Comparison of ENCODE assay signal across 33 cellular contexts in the genomic region with DNA sequence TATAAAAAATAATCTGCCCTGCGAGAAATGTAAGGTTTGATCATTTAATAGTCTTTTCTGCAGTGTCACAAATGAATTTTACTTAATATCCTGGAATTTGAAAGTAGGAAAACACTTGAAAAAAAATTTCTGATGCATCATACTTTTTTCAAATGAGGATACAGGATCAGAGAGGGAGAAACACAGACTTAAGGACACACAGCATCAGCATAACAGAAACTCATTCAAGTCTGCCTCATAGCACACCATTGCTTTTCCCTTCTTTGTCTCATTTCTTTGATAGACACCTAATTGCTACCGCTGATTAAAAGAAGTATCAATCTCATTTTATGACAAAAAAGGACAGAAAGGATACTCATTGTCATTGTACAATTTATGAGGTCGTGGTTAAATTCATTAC.
DNase-seq lines count a peak whose midpoint lies in the region; ATAC-seq, FAIRE-seq and TF ChIP-seq lines count a peak whose summit lies in the region.
"Had no signal": no experiment of that assay in that cellular context is flagged by ENCODE, and none has a peak within 500 bp of the region (broad histone marks: within the 10 kb centered on the region; RNA-seq: fewer than 3 reads in every experiment).

No MANE protein-coding gene starts in this region.

- no peaks in the 10 kb centered on the region for H3K9me1 ChIP-seq in K562 (ENCODE audit: control insufficient read depth, insufficient read depth, low read length)

- H3K36me3 Mint-ChIP-seq in stimulated activated naive B cell treated with anti-CD40 and anti-IgM and Interleukin-4, amounts not matched to agents 10 μg/mL and 1 μg/mL and 100 μg/mL, for 72 hours = no peaks in the 10 kb centered on the region
- H3K36me3 Mint-ChIP-seq: CD14-positive monocyte; CD4-positive, alpha-beta memory T cell; CD4-positive, CD25-positive, alpha-beta regulatory T cell; CD8-positive, alpha-beta memory T cell; CD8-positive, alpha-beta T cell had no signal

- H3K27ac Mint-ChIP-seq in stimulated activated naive B cell treated with anti-CD40 and anti-IgM and Interleukin-4, amounts not matched to agents 10 μg/mL and 1 μg/mL and 100 μg/mL, for 72 hours = no peak overlapping the region
- H3K27ac Mint-ChIP-seq: B cell; CD14-positive monocyte; CD4-positive, alpha-beta memory T cell; CD4-positive, alpha-beta T cell; CD4-positive, CD25-positive, alpha-beta regulatory T cell; CD8-positive, alpha-beta memory T cell; CD8-positive, alpha-beta T cell had no signal

- H4K5ac ChIP-seq in H1 (ENCODE audit: insufficient read length, low read depth, low read length) = no peak overlapping the region

- peaks cover 5% of the 10 kb centered on the region in 2 donors for H3K9me3 Mint-ChIP-seq in stimulated activated naive B cell treated with anti-CD40 and anti-IgM and Interleukin-4, amounts not matched to agents 10 μg/mL and 1 μg/mL and 100 μg/mL, for 72 hours

- no peak overlapping the region for H3K9ac ChIP-seq in K562 (ENCODE audit: insufficient read depth in 1 of 2, low read depth in 2 of 2, low read length in 2 of 2)
- no peak overlapping the region for H3K9ac ChIP-seq in H1 (replicated peaks in 1 of 4; ENCODE audit: extremely low read depth in 1 of 4, low read depth in 3 of 4, low read length in 3 of 4)
- H3K9ac ChIP-seq: BLaER1; BLaER1 treated with 17β-estradiol and CSF1 and Interleukin-3, amounts not matched to agents 10 nM and 100 nM had no signal

- H3K23me2 ChIP-seq in H1 (ENCODE audit: low read depth, low read length) = no peaks in the 10 kb centered on the region

- TF ChIP-seq CTCF in K562 (IDR thresholded peaks at IDR 0.05 in 2 of 3, conservative IDR thresholded peaks at IDR 0.05 in 1 of 3; ENCODE audit: insufficient read depth in 2 of 3, low read depth in 1 of 3, low read length in 3 of 3) (no peak), H1 (IDR thresholded peaks at IDR 0.05; ENCODE audit: control extremely low read depth in 1 of 3, insufficient read depth in 1 of 3, low read depth in 1 of 3, low read length in 3 of 3) (no peak), esophagus squamous epithelium (IDR thresholded peaks at IDR 0.05) (no peak)

- no peak overlapping the region for H3K4me3 ChIP-seq in K562
- H3K4me3 ChIP-seq in H1 (ENCODE audit: extremely low read depth in 1 of 4, insufficient read depth in 2 of 4, low read depth in 3 of 4, low read length in 4 of 4) = no peak overlapping the region
- no peak overlapping the region for H3K4me3 ChIP-seq in esophagus squamous epithelium
- H3K4me3 ChIP-seq: A549; BLaER1; BLaER1 treated with 17β-estradiol and CSF1 and Interleukin-3, amounts not matched to agents 10 nM and 100 nM had no signal

- no peaks in the 10 kb centered on the region for H3K4me1 ChIP-seq in K562 (replicated peaks in 1 of 2; ENCODE audit: control insufficient read depth in 2 of 2, insufficient read depth in 2 of 2, low read length in 2 of 2)
- H3K4me1 ChIP-seq in H1 (replicated peaks in 1 of 4; ENCODE audit: control insufficient read depth in 3 of 4, insufficient read depth in 4 of 4, low read length in 3 of 4) = no peaks in the 10 kb centered on the region
- no peaks in the 10 kb centered on the region for H3K4me1 ChIP-seq in esophagus squamous epithelium
- H3K4me1 ChIP-seq: A549, BE2C, Caco-2 had no signal

- H2BK20ac ChIP-seq in H1 (ENCODE audit: low read length) = no peak overlapping the region

- peaks cover 0 to 6% of the 10 kb centered on the region in 2 donors for H3K27me3 Mint-ChIP-seq in stimulated activated naive B cell treated with anti-CD40 and anti-IgM and Interleukin-4, amounts not matched to agents 10 μg/mL and 1 μg/mL and 100 μg/mL, for 72 hours
- H3K27me3 Mint-ChIP-seq: B cell; CD4-positive, alpha-beta memory T cell; CD4-positive, CD25-positive, alpha-beta regulatory T cell had no signal

- H3K18ac ChIP-seq in H1 (ENCODE audit: extremely low read depth, low read length) = no peak overlapping the region

- no peak for TF ChIP-seq EP300 in K562 (IDR thresholded peaks at IDR 0.05; ENCODE audit: low read length)
- TF ChIP-seq EP300 in H1 (IDR thresholded peaks at IDR 0.05; ENCODE audit: borderline replicate concordance in 1 of 2, low read depth in 2 of 2, low read length in 2 of 2) = no peak

- H3K4me1 Mint-ChIP-seq in stimulated activated naive B cell treated with anti-CD40 and anti-IgM and Interleukin-4, amounts not matched to agents 10 μg/mL and 1 μg/mL and 100 μg/mL, for 72 hours = no peaks in the 10 kb centered on the region
- H3K4me1 Mint-ChIP-seq: B cell; CD14-positive monocyte; CD4-positive, alpha-beta memory T cell; CD4-positive, CD25-positive, alpha-beta regulatory T cell; CD8-positive, alpha-beta memory T cell had no signal

- in situ Hi-C loops in K562 (cut with MboI) = no loop called here

- H3K14ac ChIP-seq in H1 (ENCODE audit: insufficient read length) = no peak overlapping the region

- H3K4ac ChIP-seq in H1 (replicated peaks; ENCODE audit: insufficient read length, low read depth, low read length) = no peak overlapping the region

- H3K27ac ChIP-seq in K562 (ENCODE audit: extremely low read depth, low read depth, low read length) (no peak overlapping the region), H1 (ENCODE audit: low read depth, low read length) (no peak overlapping the region), esophagus squamous epithelium (no peak overlapping the region)
- H3K27ac ChIP-seq: 22Rv1; A549; BLaER1; BLaER1 treated with 17β-estradiol and CSF1 and Interleukin-3, amounts not matched to agents 10 nM and 100 nM; C4-2B had no signal

- H3K23ac ChIP-seq in H1 (ENCODE audit: insufficient read length) = no peak overlapping the region

- no peaks in the 10 kb centered on the region; a peak in 2 of 5 replicates for H3K27me3 ChIP-seq in K562 (ENCODE audit: control insufficient read depth in 2 of 2, insufficient read depth in 2 of 2, low read length in 2 of 2)
- H3K27me3 ChIP-seq in H1 (replicated peaks in 1 of 4; ENCODE audit: control insufficient read depth in 3 of 4, extremely low read depth in 1 of 4, insufficient read depth in 3 of 4, low read length in 3 of 4) = no peaks in the 10 kb centered on the region
- H3K27me3 ChIP-seq in esophagus squamous epithelium = no peaks in the 10 kb centered on the region
- H3K27me3 ChIP-seq: BE2C; BLaER1; BLaER1 treated with 17β-estradiol and CSF1 and Interleukin-3, amounts not matched to agents 10 nM and 100 nM had no signal

- CTCF ChIA-PET in K562 (lab: Yijun Ruan, JAX; ENCODE audit: low intra/inter-chr PET ratio) = no interaction called here
- CTCF ChIA-PET in H1 (lab: Charles Lee; ENCODE audit: partially characterized antibody) = no interaction called here

- H4K91ac ChIP-seq in H1 (replicated peaks; ENCODE audit: insufficient read length, low read length) = no peak overlapping the region

- TF ChIP-seq POLR2A in K562 (conservative IDR thresholded peaks at IDR 0.05) (no peak), H1 (IDR thresholded peaks at IDR 0.05; ENCODE audit: control extremely low read depth in 1 of 2, low read depth in 2 of 2, low read length in 2 of 2) (no peak), esophagus squamous epithelium (IDR thresholded peaks at IDR 0.05) (no peak)

- H2AFZ ChIP-seq in K562 (ENCODE audit: low read depth, low read length) (no peak overlapping the region), H1 (ENCODE audit: low read length) (no peak overlapping the region)

- no peak for ATAC-seq in K562
- no peak for ATAC-seq in stimulated activated naive B cell treated with anti-CD40 and anti-IgM and Interleukin-4, amounts not matched to agents 10 μg/mL and 1 μg/mL and 100 μg/mL, for 72 hours (replicated peaks)
- ATAC-seq: A549; CD8-positive, alpha-beta T cell had no signal

- WGBS in K562 (ENCODE audit: insufficient coverage, low coverage, missing lambda C conversion rate) = 0% methylated on average over 3 of the region's 3 CpGs
- 92% methylated on average over 3 of the region's 3 CpGs; no CpG with 5 or more reads in 1 of the 2 experiments for WGBS in H1 (ENCODE audit: extremely low coverage in 1 of 2, insufficient coverage in 1 of 2, insufficient read length in 1 of 2, insufficient replicate concordance in 2 of 2, low coverage in 1 of 2, low lambda C conversion rate in 2 of 2, missing lambda C conversion rate in 1 of 2), 2 experiments
- 59 to 76% methylated on average over 3 of the region's 3 CpGs for WGBS in esophagus squamous epithelium, 2 donors

- no peaks in the 10 kb centered on the region for H3K79me2 ChIP-seq in K562 (ENCODE audit: control insufficient read depth, insufficient read depth, low read length)
- no peaks in the 10 kb centered on the region for H3K79me2 ChIP-seq in H1 (ENCODE audit: control insufficient read depth in 1 of 2, insufficient read depth in 2 of 2, low read length in 2 of 2)

- no peaks in the 10 kb centered on the region for H3K9me3 ChIP-seq in K562 (replicated peaks; ENCODE audit: control insufficient read depth, insufficient read depth, low read depth, low read length)
- H3K9me3 ChIP-seq in H1 (ENCODE audit: insufficient read depth in 2 of 2, low read depth in 1 of 2, low read length in 1 of 2) = no peaks in the 10 kb centered on the region
- peaks cover 0 to 4% (median 0%) of the 10 kb centered on the region in 3 donors for H3K9me3 ChIP-seq in esophagus squamous epithelium
- H3K9me3 ChIP-seq: A549, BE2C, Caco-2 had no signal

- H2BK12ac ChIP-seq in H1 (ENCODE audit: low read depth, low read length) = no peak overlapping the region

- no peak overlapping the region for H2AK5ac ChIP-seq in H1 (ENCODE audit: low read depth, low read length)

- DNase-seq in K562 (ENCODE audit: extremely low read depth in 1 of 4, low spot score in 3 of 4) = no peak
- no peak for DNase-seq in H1 (ENCODE audit: low read depth in 1 of 2, low spot score in 2 of 2)
- no peak for DNase-seq in stimulated activated naive B cell treated with anti-CD40 and anti-IgM and Interleukin-4, amounts not matched to agents 10 μg/mL and 1 μg/mL and 100 μg/mL, for 72 hours
- no peak for DNase-seq in esophagus squamous epithelium (lab: John Stamatoyannopoulos, UW)
- DNase-seq: 8988T; ACHN; AML-193; BE2C; C1 segment of cervical spinal cord; Caco-2; Calu3; CD4-positive, alpha-beta memory T cell; CD4-positive, alpha-beta T cell; CD4-positive, CD25-positive, alpha-beta regulatory T cell; CD8-positive, alpha-beta memory T cell; CD8-positive, alpha-beta T cell; COR-L47; DMS 273 treated with DMSO at 0.1 percent for 48 hours; DMS153; DMS53; DMS79; DMS79 treated with DMSO at 0.1 percent for 48 hours; DND-41; EL had no signal

- no peaks in the 10 kb centered on the region for H3K79me1 ChIP-seq in H1 (ENCODE audit: low read depth, low read length)

- no peaks in the 10 kb centered on the region for H3K36me3 ChIP-seq in K562 (ENCODE audit: control insufficient read depth, insufficient read depth, low read length)
- H3K36me3 ChIP-seq in H1 (ENCODE audit: control insufficient read depth in 2 of 4, insufficient read depth in 4 of 4, low read length in 3 of 4) = no peaks in the 10 kb centered on the region
- H3K36me3 ChIP-seq in esophagus squamous epithelium = no peaks in the 10 kb centered on the region
- H3K36me3 ChIP-seq: BE2C; BLaER1; BLaER1 treated with 17β-estradiol and CSF1 and Interleukin-3, amounts not matched to agents 10 nM and 100 nM had no signal

- FAIRE-seq in K562 (lab: Jason Lieb, UNC) (no peak), H1 (lab: Jason Lieb, UNC) (no peak)
- FAIRE-seq: A204.1, A549, D721Med had no signal

- TF ChIP-seq RAD21 in K562 (CRISPR knock-in tag; conservative IDR thresholded peaks at IDR 0.05 in 1 of 2, IDR thresholded peaks at IDR 0.05 in 1 of 2) = no peak
- no peak for TF ChIP-seq RAD21 in H1 (IDR thresholded peaks at IDR 0.05 in 1 of 2, conservative IDR thresholded peaks at IDR 0.05 in 1 of 2; ENCODE audit: low read depth in 2 of 2, low read length in 2 of 2)

- no TSS peak for BruUV-seq in K562 (replicated peaks; lab: Mats Ljungman, UMichigan)

- POLR2A ChIA-PET in K562 (lab: Yijun Ruan, JAX) (no interaction called here), H1 (lab: Charles Lee; ENCODE audit: partially characterized antibody) (no interaction called here)

- H3K4me3 Mint-ChIP-seq in stimulated activated naive B cell treated with anti-CD40 and anti-IgM and Interleukin-4, amounts not matched to agents 10 μg/mL and 1 μg/mL and 100 μg/mL, for 72 hours = no peak overlapping the region
- H3K4me3 Mint-ChIP-seq: B cell; CD14-positive monocyte; CD4-positive, alpha-beta memory T cell; CD4-positive, alpha-beta T cell; CD4-positive, CD25-positive, alpha-beta regulatory T cell; CD8-positive, alpha-beta memory T cell; CD8-positive, alpha-beta T cell had no signal

- H4K20me1 ChIP-seq in K562 (replicated peaks; ENCODE audit: control insufficient read depth, insufficient read depth, low read length) = no peaks in the 10 kb centered on the region
- H4K20me1 ChIP-seq in H1 (replicated peaks in 1 of 2; ENCODE audit: control insufficient read depth in 1 of 2, insufficient read depth in 2 of 2, low read length in 2 of 2) = no peaks in the 10 kb centered on the region
- H4K20me1 ChIP-seq: BLaER1; BLaER1 treated with 17β-estradiol and CSF1 and Interleukin-3, amounts not matched to agents 10 nM and 100 nM had no signal

- no peak overlapping the region for H2BK15ac ChIP-seq in H1 (ENCODE audit: low read length)

- H2BK120ac ChIP-seq in H1 (replicated peaks; ENCODE audit: low read depth, low read length) = no peak overlapping the region

- no peak overlapping the region for H3K4me2 ChIP-seq in K562 (ENCODE audit: insufficient read depth, low read length)
- H3K4me2 ChIP-seq in H1 (ENCODE audit: insufficient read depth in 1 of 2, low read depth in 2 of 2, low read length in 2 of 2) = no peak overlapping the region
- H3K4me2 ChIP-seq: A549, BLaER1 had no signal

- H4K8ac ChIP-seq in H1 (ENCODE audit: extremely low read depth, insufficient read depth, low read length) = no peak overlapping the region

- H2BK5ac ChIP-seq in H1 (ENCODE audit: low read depth, low read length) = no peak overlapping the region

- intact Hi-C loops in K562 (cut with micrococcal nuclease) (no loop called here), esophagus squamous epithelium (cut with DNase I) (no loop called here)

- H3K56ac ChIP-seq in H1 (replicated peaks; ENCODE audit: insufficient read length, low read depth, low read length) = no peak overlapping the region
